33 cellular contexts compared by ENCODE assay signal in genomic region chr18:4394700-4395099, GRCh38.
"Had no signal": no experiment of that assay in that cellular context is flagged by ENCODE, and none has a peak within 500 bp of the region (broad histone marks: within the 10 kb centered on the region; RNA-seq: fewer than 3 reads in every experiment).

No MANE protein-coding gene starts in this region.

- H3K27me3 ChIP-seq: ascending aorta, cardiac muscle cell, colonic mucosa, MG63 had no signal

- H3K4me3 ChIP-seq: ascending aorta, cardiac muscle cell, colonic mucosa, MG63 had no signal

- H3K9me3 ChIP-seq: ascending aorta, colonic mucosa, MG63 had no signal

- H3K36me3 ChIP-seq: ascending aorta, cardiac muscle cell, colonic mucosa, MG63, WERI-Rb-1 had no signal

- H3K27ac ChIP-seq: ascending aorta, cardiac muscle cell, colonic mucosa, WERI-Rb-1 had no signal

- DNase-seq: activated CD4-positive, alpha-beta memory T cell treated with anti-CD3 and anti-CD28 coated beads, Interleukin-2, amount 10 ng/mL, durations not matched to agents 7 days and 5 days; activated CD4-positive, alpha-beta T cell treated with anti-CD3 and anti-CD28 coated beads for 1 hour; activated CD4-positive, alpha-beta T cell treated with anti-CD3 and anti-CD28 coated beads for 48 hours; activated CD4-positive, CD25-positive, alpha-beta regulatory T cell; activated CD8-positive, alpha-beta memory T cell treated with anti-CD3 and anti-CD28 coated beads for 24 hours; activated CD8-positive, alpha-beta memory T cell treated with anti-CD3 and anti-CD28 coated beads, Interleukin-2, amount 10 ng/mL, durations not matched to agents 7 days and 5 days; activated CD8-positive, alpha-beta memory T cell treated with anti-CD3 and anti-CD28 coated beads, Interleukin-2, amount 50 U/mL, for 48 hours; activated effector memory CD4-positive, alpha-beta T cell treated with anti-CD3 and anti-CD28 coated beads, Interleukin-2, amount 50 U/mL, for 16 hours; activated naive CD4-positive, alpha-beta T cell treated with Interleukin-2 at 50 U/mL for 16 hours; activated naive CD8-positive, alpha-beta T cell treated with anti-CD3 and anti-CD28 coated beads, Interleukin-2, amount 10 ng/mL, durations not matched to agents 7 days and 5 days; activated T-cell treated with anti-CD3 and anti-CD28 coated beads, Interleukin-2, amount 50 U/mL, for 72 hours; amygdala; colonic mucosa; Kasumi-1; MG63; NCI-H1105; NCI-H1417 treated with DMSO at 0.1 percent for 48 hours; NCI-H1694; NCI-H1930; NCI-H2081 treated with DMSO at 0.1 percent for 48 hours; NCI-H345; NCI-H524 treated with DMSO at 0.1 percent for 48 hours; NK-92 treated with Interleukin-12 subunit alpha and Interleukin-12 subunit beta, amount 100 ng/mL, for 24 hours; OCI-M1; Right ventricle myocardium superior; SW 1271; T-helper 1 cell; T-helper 2 cell; T-helper 9 cell; WERI-Rb-1 had no signal

- H3K4me1 ChIP-seq: ascending aorta, colonic mucosa had no signal

- ATAC-seq: activated CD8-positive, alpha-beta memory T cell treated with anti-CD3 and anti-CD28 coated beads, Interleukin-2, amount 10 ng/mL, durations not matched to agents 7 days and 5 days; activated T-cell treated with anti-CD3 and anti-CD28 coated beads, Interleukin-2, amount 50 U/mL, for 72 hours; activated T-helper 17 cell treated with anti-CD3 and anti-CD28 coated beads, Interleukin-2, amount 50 U/mL, for 72 hours had no signal
